Comparison of ENCODE assay signal across 2 cellular contexts in the genomic region with DNA sequence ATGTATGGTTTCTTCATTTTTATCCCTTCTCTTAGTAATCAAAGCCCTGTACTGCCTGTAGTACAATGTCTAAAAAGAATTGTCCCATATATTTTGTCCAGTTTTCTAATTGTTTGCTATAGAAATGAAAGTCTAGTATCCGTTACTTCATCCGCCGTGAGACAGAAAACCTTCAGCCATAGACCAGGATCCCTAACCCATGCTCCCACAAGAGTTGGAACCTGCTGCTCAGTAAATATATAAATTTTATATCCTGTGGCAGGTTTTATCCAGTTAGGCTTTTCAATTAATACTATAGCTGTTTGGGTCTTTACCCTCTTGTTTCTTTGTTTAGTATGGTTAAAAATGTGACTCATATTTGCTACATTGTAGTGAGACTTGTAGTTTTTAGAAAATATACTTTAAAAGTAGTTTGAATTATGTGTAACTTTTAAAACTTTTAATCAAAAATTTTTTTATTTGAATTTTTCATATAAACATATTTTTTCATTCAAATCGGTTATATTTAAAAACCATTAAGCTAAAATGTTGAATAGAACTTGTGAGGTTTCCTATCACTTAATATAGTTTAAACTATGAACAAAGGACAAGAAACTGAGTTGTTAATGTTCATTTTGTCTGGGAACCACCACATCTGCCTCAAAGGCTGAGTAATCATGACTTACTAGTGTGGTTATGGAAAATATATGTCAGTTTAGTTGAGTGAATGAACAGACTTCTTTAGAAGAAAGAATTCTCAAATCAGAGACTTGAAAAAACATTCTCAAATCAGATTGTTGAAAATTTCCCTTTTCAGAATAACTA.
A peak's percentile ranks its signal among the peaks of the same experiment; 100 is the strongest.
TF ChIP-seq lines count a peak whose summit lies in the region.

No MANE protein-coding gene starts in this region.

TF ChIP-seq in A549, 52 proteins besides CTCF, POLR2A, EP300 and RAD21 (continues in another document):
- TF ChIP-seq SMC3 (IDR thresholded peaks at IDR 0.05) = no peak
- no peak; the same call in 1 of the 2 replicates for TF ChIP-seq HOXB13 (CRISPR knock-in tag; IDR thresholded peaks at IDR 0.05; ENCODE audit: low read depth)
- TF ChIP-seq CBX8 (IDR thresholded peaks at IDR 0.05) = no peak
- no peak for TF ChIP-seq E2F6 (IDR thresholded peaks at IDR 0.05; ENCODE audit: borderline replicate concordance, low read depth)
- no peak for TF ChIP-seq HES2 (IDR thresholded peaks at IDR 0.05)
- no peak for TF ChIP-seq HMGXB4 (CRISPR knock-in tag; IDR thresholded peaks at IDR 0.05; ENCODE audit: borderline replicate concordance)
- TF ChIP-seq EHMT2 (IDR thresholded peaks at IDR 0.05; ENCODE audit: low read depth) = no peak
- no peak for TF ChIP-seq JUNB (IDR thresholded peaks at IDR 0.05)
- no peak for TF ChIP-seq ZFP36 (IDR thresholded peaks at IDR 0.05; ENCODE audit: borderline replicate concordance, partially characterized antibody)
- no peak for TF ChIP-seq SREBF2 (IDR thresholded peaks at IDR 0.05)
- TF ChIP-seq ATOH8 (CRISPR knock-in tag; IDR thresholded peaks at IDR 0.05; ENCODE audit: low read depth) = peak; percentile 75; the same call in 1 of the 2 replicates
- TF ChIP-seq TP53 (CRISPR knock-in tag; IDR thresholded peaks at IDR 0.05) = no peak
- no peak for TF ChIP-seq CHD4 (IDR thresholded peaks at IDR 0.05; ENCODE audit: borderline replicate concordance)
- no peak for TF ChIP-seq BHLHE40 (IDR thresholded peaks at IDR 0.05; ENCODE audit: low read depth, low read length)
- TF ChIP-seq, protein P1, sequence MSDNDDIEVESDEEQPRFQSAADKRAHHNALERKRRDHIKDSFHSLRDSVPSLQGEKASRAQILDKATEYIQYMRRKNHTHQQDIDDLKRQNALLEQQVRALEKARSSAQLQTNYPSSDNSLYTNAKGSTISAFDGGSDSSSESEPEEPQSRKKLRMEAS (IDR thresholded peaks at IDR 0.05) = 0 out of 2 replicates have a peak, but pooled peaks have one; percentile 8
- TF ChIP-seq KDM1A (IDR thresholded peaks at IDR 0.05; ENCODE audit: low read depth) = no peak
- no peak for TF ChIP-seq MAFK (IDR thresholded peaks at IDR 0.05; ENCODE audit: partially characterized antibody)
- TF ChIP-seq HOXA7 (CRISPR knock-in tag; IDR thresholded peaks at IDR 0.05) = no peak
- no peak for TF ChIP-seq MAZ (IDR thresholded peaks at IDR 0.05; ENCODE audit: borderline replicate concordance, low read depth, low read length)
- TF ChIP-seq CBX2 (IDR thresholded peaks at IDR 0.05; ENCODE audit: borderline replicate concordance, low read depth) = no peak
- no peak for TF ChIP-seq NR3C1 (IDR thresholded peaks at IDR 0.05)
- TF ChIP-seq FOSB (CRISPR knock-in tag; IDR thresholded peaks at IDR 0.05) = no peak
- peak; percentile 13; the same call in 1 of the 2 replicates for TF ChIP-seq ZSCAN20 (CRISPR knock-in tag; IDR thresholded peaks at IDR 0.05)
- 0 out of 2 replicates have a peak, but pooled peaks have one; percentile 4 for TF ChIP-seq HEYL (CRISPR knock-in tag; IDR thresholded peaks at IDR 0.05)
- TF ChIP-seq PBX3 (IDR thresholded peaks at IDR 0.05) = no peak
- TF ChIP-seq RNF2 (IDR thresholded peaks at IDR 0.05; ENCODE audit: borderline replicate concordance, low read depth) = no peak
- TF ChIP-seq EHF (CRISPR knock-in tag; IDR thresholded peaks at IDR 0.05) = peak; percentile 43; the same call in 1 of the 2 replicates
- no peak for TF ChIP-seq NFE2L2 (conservative IDR thresholded peaks at IDR 0.05; ENCODE audit: low read length)
- no peak; the same call in 1 of the 2 replicates for TF ChIP-seq RARB (CRISPR knock-in tag; IDR thresholded peaks at IDR 0.05)
- no peak for TF ChIP-seq FOSL2 (IDR thresholded peaks at IDR 0.05)
- TF ChIP-seq FOSL2 (CRISPR knock-in tag; IDR thresholded peaks at IDR 0.05) = peak; percentile 17; the same call in 1 of the 2 replicates
- no peak for TF ChIP-seq HDAC2 (IDR thresholded peaks at IDR 0.05)
- no peak for TF ChIP-seq TFCP2L1 (CRISPR knock-in tag; IDR thresholded peaks at IDR 0.05)
- TF ChIP-seq NPAS2 (CRISPR knock-in tag; IDR thresholded peaks at IDR 0.05; ENCODE audit: borderline replicate concordance) = no peak

TF ChIP-seq in HCT116, 20 proteins besides CTCF, POLR2A, EP300 and RAD21:
- TF ChIP-seq SIN3A (IDR thresholded peaks at IDR 0.05; ENCODE audit: low read depth) (0 out of 2 replicates have a peak, but pooled peaks have one; percentile 44), SP1 (IDR thresholded peaks at IDR 0.05; ENCODE audit: low read depth) (peak; percentile 88), POLR2AphosphoS5 (IDR thresholded peaks at IDR 0.05; ENCODE audit: low read depth, low read length) (peak; percentile 26; the same call in 1 of the 2 replicates), EZH2phosphoT487 (IDR thresholded peaks at IDR 0.05; ENCODE audit: borderline replicate concordance) (no peak), FOSL1 (IDR thresholded peaks at IDR 0.05; ENCODE audit: low read depth) (peak; percentile 95), CEBPB (IDR thresholded peaks at IDR 0.05; ENCODE audit: low read depth) (peak; percentile 50; the same call in 1 of the 2 replicates), JUND (IDR thresholded peaks at IDR 0.05) (peak; percentile 91), TCF7L2 (IDR thresholded peaks at IDR 0.05; ENCODE audit: borderline replicate concordance, extremely low read depth, insufficient read depth, insufficient read length) (no peak), ZFX (IDR thresholded peaks at IDR 0.05) (no peak), ELF1 (IDR thresholded peaks at IDR 0.05; ENCODE audit: borderline replicate concordance, low read depth) (no peak), ZNF274 (IDR thresholded peaks at IDR 0.05; ENCODE audit: low read depth, low read length) (no peak), EGR1 (IDR thresholded peaks at IDR 0.05; ENCODE audit: low read depth) (peak; percentile 41; the same call in 1 of the 2 replicates), SRF (IDR thresholded peaks at IDR 0.05; ENCODE audit: low read depth) (no peak)
- TF ChIP-seq, protein P2, sequence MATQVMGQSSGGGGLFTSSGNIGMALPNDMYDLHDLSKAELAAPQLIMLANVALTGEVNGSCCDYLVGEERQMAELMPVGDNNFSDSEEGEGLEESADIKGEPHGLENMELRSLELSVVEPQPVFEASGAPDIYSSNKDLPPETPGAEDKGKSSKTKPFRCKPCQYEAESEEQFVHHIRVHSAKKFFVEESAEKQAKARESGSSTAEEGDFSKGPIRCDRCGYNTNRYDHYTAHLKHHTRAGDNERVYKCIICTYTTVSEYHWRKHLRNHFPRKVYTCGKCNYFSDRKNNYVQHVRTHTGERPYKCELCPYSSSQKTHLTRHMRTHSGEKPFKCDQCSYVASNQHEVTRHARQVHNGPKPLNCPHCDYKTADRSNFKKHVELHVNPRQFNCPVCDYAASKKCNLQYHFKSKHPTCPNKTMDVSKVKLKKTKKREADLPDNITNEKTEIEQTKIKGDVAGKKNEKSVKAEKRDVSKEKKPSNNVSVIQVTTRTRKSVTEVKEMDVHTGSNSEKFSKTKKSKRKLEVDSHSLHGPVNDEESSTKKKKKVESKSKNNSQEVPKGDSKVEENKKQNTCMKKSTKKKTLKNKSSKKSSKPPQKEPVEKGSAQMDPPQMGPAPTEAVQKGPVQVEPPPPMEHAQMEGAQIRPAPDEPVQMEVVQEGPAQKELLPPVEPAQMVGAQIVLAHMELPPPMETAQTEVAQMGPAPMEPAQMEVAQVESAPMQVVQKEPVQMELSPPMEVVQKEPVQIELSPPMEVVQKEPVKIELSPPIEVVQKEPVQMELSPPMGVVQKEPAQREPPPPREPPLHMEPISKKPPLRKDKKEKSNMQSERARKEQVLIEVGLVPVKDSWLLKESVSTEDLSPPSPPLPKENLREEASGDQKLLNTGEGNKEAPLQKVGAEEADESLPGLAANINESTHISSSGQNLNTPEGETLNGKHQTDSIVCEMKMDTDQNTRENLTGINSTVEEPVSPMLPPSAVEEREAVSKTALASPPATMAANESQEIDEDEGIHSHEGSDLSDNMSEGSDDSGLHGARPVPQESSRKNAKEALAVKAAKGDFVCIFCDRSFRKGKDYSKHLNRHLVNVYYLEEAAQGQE (IDR thresholded peaks at IDR 0.05; ENCODE audit: low read depth) = no peak
- TF ChIP-seq, protein P1 (IDR thresholded peaks at IDR 0.05) = no peak
TF ChIP-seq in HCT116: peak in this region for 7.
